14 cellular contexts compared by ENCODE assay signal in genomic region chr20:35395728-35396127, GRCh38. TPM values are rescaled to one million over a fixed set of nuclear protein-coding genes. Genes with fewer than 3 reads are reported as not detected.
A peak's percentile ranks its signal among the peaks of the same experiment; 100 is the strongest.
DNase-seq lines count a peak whose midpoint lies in the region; ATAC-seq and TF ChIP-seq lines count a peak whose summit lies in the region.
"Had no signal": no experiment of that assay in that cellular context is flagged by ENCODE, and none has a peak within 500 bp of the region (broad histone marks: within the 10 kb centered on the region; RNA-seq: fewer than 3 reads in every experiment).

No MANE protein-coding gene starts in this region.

- no peak for TF ChIP-seq POLR2A in gastrocnemius medialis (IDR thresholded peaks at IDR 0.05)

- H3K27ac ChIP-seq in gastrocnemius medialis, result no peak overlapping the region
- H3K27ac ChIP-seq: SJSA1, skin epidermis had no signal

- DNase-seq in GM03348 (ENCODE audit: low spot score) (peak; percentile 81), adipocyte (ENCODE audit: low read depth) (peak; percentile 74), fibroblast of the aortic adventitia (ENCODE audit: low read depth) (peak; percentile 95), stromal cell of bone marrow (ENCODE audit: low read depth) (peak; percentile 91), gastrocnemius medialis (no peak), KBM-7 (no peak)
- DNase-seq: activated naive CD4-positive, alpha-beta T cell; cortex of kidney; NCI-H2171 treated with DMSO at 0.1 percent for 48 hours; NK-92 treated with Interleukin-12 subunit alpha and Interleukin-12 subunit beta, amount 100 ng/mL, for 24 hours had no signal

- in situ Hi-C loops in gastrocnemius medialis (cut with MboI; ENCODE audit: low sequenced_read_pairs in 4 of 4), result no loop called here
- in situ Hi-C loops in KBM-7 (cut with MboI; ENCODE audit: low pct_unique_long_range_greater_than_20kb, low sequenced_read_pairs), result no loop called here

- peak; percentile 42 for TF ChIP-seq CTCF in fibroblast of the aortic adventitia (IDR thresholded peaks at IDR 0.05; ENCODE audit: insufficient read depth, low read length)
- no peak for TF ChIP-seq CTCF in gastrocnemius medialis (IDR thresholded peaks at IDR 0.05 in 4 of 5, conservative IDR thresholded peaks at IDR 0.05 in 1 of 5)

- no peaks in the 10 kb centered on the region for H3K9me3 ChIP-seq in adipocyte (ENCODE audit: control insufficient read depth, low read length)
- no peaks in the 10 kb centered on the region for H3K9me3 ChIP-seq in gastrocnemius medialis
- H3K9me3 ChIP-seq: SJSA1 had no signal

- peaks cover 9% of the 10 kb centered on the region for H3K36me3 ChIP-seq in adipocyte (ENCODE audit: control insufficient read depth, insufficient read depth, low read length, severe bottlenecking)
- peaks cover 0 to 6% of the 10 kb centered on the region in 2 donors for H3K36me3 ChIP-seq in gastrocnemius medialis

- no peak for ATAC-seq in gastrocnemius medialis
- ATAC-seq in GM18867 (IDR thresholded peaks at IDR 0.05; ENCODE audit: unreplicated experiment), result no peak
- ATAC-seq: esophagus mucosa had no signal

- intact Hi-C loops in gastrocnemius medialis (cut with DNase I; ENCODE audit: low total_unique reads), result no loop called here

- H3K4me1 ChIP-seq in adipocyte (ENCODE audit: control insufficient read depth, insufficient read depth, low read length), result peaks cover 50% of the 10 kb centered on the region
- peaks cover 19% of the 10 kb centered on the region in 2 donors for H3K4me1 ChIP-seq in gastrocnemius medialis
- H3K4me1 ChIP-seq: SJSA1 had no signal

- H3K4me3 ChIP-seq in adipocyte (ENCODE audit: low read length), result no peak overlapping the region
- H3K4me3 ChIP-seq in fibroblast of the aortic adventitia (ENCODE audit: low read depth, low read length), result no peak overlapping the region
- H3K4me3 ChIP-seq in gastrocnemius medialis, result no peak overlapping the region
- H3K4me3 ChIP-seq: SJSA1, skin epidermis had no signal

- H3K9ac ChIP-seq in adipocyte (ENCODE audit: low read length), result no peak overlapping the region

- no peaks in the 10 kb centered on the region for H3K27me3 ChIP-seq in adipocyte (replicated peaks; ENCODE audit: control insufficient read depth, insufficient read depth, low read length)
- no peaks in the 10 kb centered on the region for H3K27me3 ChIP-seq in gastrocnemius medialis
- H3K27me3 ChIP-seq: SJSA1 had no signal

RNA-seq across cellular contexts. Expression of gene UQCC1, which starts 16.0 kb away (rescaled TPM):
- total RNA-seq in fibroblast of the aortic adventitia (ENCODE audit: low replicate concordance), result 24.4 and 26.9 TPM in 2 replicates
- 10 to 100 TPM; 42.6 to 84.5 (median 64.7) TPM for total RNA-seq in gastrocnemius medialis

RNA-seq across cellular contexts. Expression of gene GDF5, which starts 42.3 kb away (rescaled TPM):
- 4.8 and 27.6 TPM in 2 replicates for total RNA-seq in fibroblast of the aortic adventitia (ENCODE audit: low replicate concordance)
- total RNA-seq in gastrocnemius medialis, result not detected
- total RNA-seq: esophagus mucosa, SJSA1 had no signal

RNA-seq across cellular contexts. Expression of gene CEP250, which starts 59.7 kb away (rescaled TPM):
- total RNA-seq in fibroblast of the aortic adventitia (ENCODE audit: low replicate concordance), result 22.0 and 66.7 TPM in 2 replicates
- total RNA-seq in gastrocnemius medialis, result 10 to 100 TPM; 10.9 to 13.9 (median 12.8) TPM

Comparison
In these comparisons a context has a peak if more than half of its experiments do, and no peak if none do; other contexts are left out.
1. DNase-seq: peak in GM03348 (single experiment), adipocyte (single experiment), fibroblast of the aortic adventitia (single experiment) and stromal cell of bone marrow (single experiment); none in gastrocnemius medialis (0 of 2) and KBM-7 (single experiment).